8 cellular contexts compared by ENCODE assay signal in genomic region chr11:17277024-17277584, GRCh38. TPM values are rescaled to one million over a fixed set of nuclear protein-coding genes. Genes with fewer than 3 reads are reported as not detected.
A peak's percentile ranks its signal among the peaks of the same experiment; 100 is the strongest.
DNase-seq lines count a peak whose midpoint lies in the region; ATAC-seq and TF ChIP-seq lines count a peak whose summit lies in the region.

No MANE protein-coding gene starts in this region.

- CTCF ChIA-PET in Caco-2 (lab: Charles Lee) = interaction anchor here (1.6 kb wide), 1 partner anchor 18 kb away, joined by 4 read pairs; no protein-coding TSS in a partner anchor

- TF ChIP-seq POLR2A in gastrocnemius medialis (IDR thresholded peaks at IDR 0.05) = no peak

- H3K27ac ChIP-seq in iPS DF 6.9 (ENCODE audit: low read length) = no peak overlapping the region
- H3K27ac ChIP-seq in gastrocnemius medialis = peak overlapping the region; percentile 88 to 93 (median 88)

- peaks cover 7% of the 10 kb centered on the region for H3K4me1 Mint-ChIP-seq in Caco-2 (ENCODE audit: low read depth, unreplicated experiment)

- intact Hi-C loops in Caco-2 (cut with micrococcal nuclease; ENCODE audit: unreplicated experiment) = loop anchor here (2.0 to 5.0 kb wide), 3 partner anchors 40 to 76 kb away; no protein-coding TSS in a partner anchor
- intact Hi-C loops in gastrocnemius medialis (cut with DNase I; ENCODE audit: low total_unique reads) = loop anchor here (2.0 to 5.0 kb wide), 3 partner anchors 68 to 200 kb away; partner anchors contain the start of gene RPS13

- H3K27me3 Mint-ChIP-seq in Caco-2 (ENCODE audit: insufficient read depth, unreplicated experiment) = no peaks in the 10 kb centered on the region

- in situ Hi-C loops in astrocyte of the spinal cord (cut with HindIII; ENCODE audit: low sequenced_read_pairs) = no loop called here
- in situ Hi-C loops in gastrocnemius medialis (cut with MboI; ENCODE audit: low sequenced_read_pairs in 4 of 4) = loop anchor here in 1 of 4 donors (10.0 kb wide), 1 partner anchor 202 kb away; the partner anchor contains the start of gene RPS13

- ATAC-seq in GM18909 (IDR thresholded peaks at IDR 0.05; ENCODE audit: poor library complexity, unreplicated experiment) = peak; percentile 18
- ATAC-seq in HG03108 (IDR thresholded peaks at IDR 0.05; ENCODE audit: unreplicated experiment) = peak; percentile 4
- ATAC-seq in gastrocnemius medialis = peak; percentile 61 to 70

- no TSS peak for BruUV-seq in Caco-2 (replicated peaks; lab: Mats Ljungman, UMichigan)

- H3K4me3 ChIP-seq in Caco-2 (ENCODE audit: low read depth, low read length) (peak overlapping the region; percentile 86), astrocyte of the spinal cord (ENCODE audit: low read depth, low read length) (peak overlapping the region; percentile 59), iPS DF 6.9 (ENCODE audit: low read length) (peak overlapping the region; percentile 43; the same call in 1 of the 2 replicates), gastrocnemius medialis (peak overlapping the region; percentile 69 to 96 (median 91))

- H3K27ac Mint-ChIP-seq in Caco-2 (ENCODE audit: unreplicated experiment) = peak overlapping the region; percentile 21

- no peaks in the 10 kb centered on the region for H3K9me3 Mint-ChIP-seq in Caco-2 (ENCODE audit: unreplicated experiment)

- DNase-seq in Caco-2 (no peak), NCI-H345 (lab: John Stamatoyannopoulos, UW) (peak; percentile 57), astrocyte of the spinal cord (ENCODE audit: low read depth, low spot score) (peak; percentile 51), iPS DF 6.9 (ENCODE audit: low read depth, low spot score) (no peak), gastrocnemius medialis (peak in 1 of 2 donors; percentile 11), NCI-H1436 treated with DMSO at 0.1 percent for 48 hours (lab: John Stamatoyannopoulos, UW) (no peak)

- H3K27me3 ChIP-seq in Caco-2 (replicated peaks; ENCODE audit: control insufficient read depth, insufficient read depth, low read length) (no peaks in the 10 kb centered on the region), iPS DF 6.9 (ENCODE audit: control insufficient read depth, insufficient read depth, low read length) (no peaks in the 10 kb centered on the region), gastrocnemius medialis (no peaks in the 10 kb centered on the region)

- H3K9me3 ChIP-seq in Caco-2 (no peaks in the 10 kb centered on the region), iPS DF 6.9 (ENCODE audit: control insufficient read depth, insufficient read depth, low read length) (no peaks in the 10 kb centered on the region), gastrocnemius medialis (no peaks in the 10 kb centered on the region)

- peak overlapping the region; percentile 97 for H3K4me3 Mint-ChIP-seq in Caco-2 (ENCODE audit: unreplicated experiment)

- POLR2A ChIA-PET in Caco-2 (lab: Charles Lee) = interaction anchor here (1.5 kb wide), 1 partner anchor 69 kb away, joined by 11 read pairs; the partner anchor contains the start of gene PIK3C2A

- H3K4me1 ChIP-seq in Caco-2 = peaks cover 14% of the 10 kb centered on the region; the same call in 1 of the 2 replicates
- 0 out of 2 replicates have a peak, but pooled peaks cover 1% of the 10 kb centered on the region for H3K4me1 ChIP-seq in iPS DF 6.9 (ENCODE audit: control insufficient read depth, insufficient read depth, low read length)
- H3K4me1 ChIP-seq in gastrocnemius medialis = peaks cover 11 to 19% of the 10 kb centered on the region in 2 donors

- H3K36me3 Mint-ChIP-seq in Caco-2 (ENCODE audit: insufficient read depth, unreplicated experiment) = peaks cover 10% of the 10 kb centered on the region

- no peak for TF ChIP-seq CTCF in Caco-2 (IDR thresholded peaks at IDR 0.05; ENCODE audit: insufficient read depth in 1 of 2, low read depth in 1 of 2, low read length in 1 of 2, severe bottlenecking in 1 of 2, unreplicated experiment in 1 of 2)
- no peak for TF ChIP-seq CTCF in astrocyte of the spinal cord (IDR thresholded peaks at IDR 0.05; ENCODE audit: low read depth, low read length)
- TF ChIP-seq CTCF in gastrocnemius medialis (IDR thresholded peaks at IDR 0.05 in 4 of 5, conservative IDR thresholded peaks at IDR 0.05 in 1 of 5) = no peak

- H3K36me3 ChIP-seq in Caco-2 (ENCODE audit: control insufficient read depth, insufficient read depth, low read length) = no peaks in the 10 kb centered on the region
- no peaks in the 10 kb centered on the region for H3K36me3 ChIP-seq in iPS DF 6.9 (ENCODE audit: control insufficient read depth, insufficient read depth, low read length)
- no peaks in the 10 kb centered on the region for H3K36me3 ChIP-seq in gastrocnemius medialis

- WGBS in iPS DF 6.9 (ENCODE audit: insufficient coverage, insufficient read length) = 100% methylated on average over 1 of the region's 17 CpGs

RNA-seq across cellular contexts. Expression of gene NUCB2, which starts 0.6 kb away (rescaled TPM):
- 54.5 and 66.6 TPM in 2 replicates for total RNA-seq in Caco-2 (2022)
- 10 to 100 TPM; 15.1 to 59.1 (median 39.1) TPM for total RNA-seq in gastrocnemius medialis

Comparison
In these comparisons a context has a peak if more than half of its experiments do, and no peak if none do; other contexts are left out.
1. DNase-seq: peak in NCI-H345 (single experiment) and astrocyte of the spinal cord (single experiment); none in Caco-2 (0 of 2), iPS DF 6.9 (single experiment) and NCI-H1436 treated with DMSO at 0.1 percent for 48 hours (single experiment).
2. ATAC-seq: peak in every context shown above with its lines; median percentile 66 in gastrocnemius medialis; 18 in GM18909; 4 in HG03108.
3. Peak in every context shown above with its lines, with median percentiles within 50 percentile points of each other: H3K4me3 ChIP-seq.